In the genomic region with DNA sequence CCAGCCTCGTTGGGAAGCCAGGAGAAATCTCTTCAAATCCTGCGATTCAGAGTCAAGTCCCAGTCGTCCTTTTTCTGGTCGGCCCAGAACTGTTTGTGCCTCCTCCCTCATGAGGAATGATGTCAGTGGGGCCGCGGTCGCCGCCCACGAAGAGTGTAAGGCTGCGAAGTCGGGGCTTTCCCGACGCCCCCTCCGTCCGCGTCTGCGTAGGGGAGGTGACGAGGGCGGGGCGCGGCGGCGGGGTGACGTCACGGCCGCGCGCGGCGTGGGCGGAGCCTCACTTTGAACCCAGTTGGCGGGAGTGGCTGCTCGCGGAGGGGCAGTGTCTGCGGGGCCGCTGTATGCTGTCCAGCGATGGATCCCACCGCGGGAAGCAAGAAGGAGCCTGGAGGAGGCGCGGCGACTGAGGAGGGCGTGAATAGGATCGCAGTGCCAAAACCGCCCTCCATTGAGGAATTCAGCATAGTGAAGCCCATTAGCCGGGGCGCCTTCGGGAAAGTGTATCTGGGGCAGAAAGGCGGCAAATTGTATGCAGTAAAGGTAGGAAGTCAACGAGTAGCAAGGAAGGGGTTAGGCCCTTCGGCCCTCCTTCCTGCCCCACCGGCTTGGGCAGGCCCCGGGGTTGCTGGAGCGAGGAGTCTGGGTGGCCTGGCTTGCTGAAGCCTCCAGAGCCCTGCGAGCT, we compare ENCODE assay signal across 1 cellular context.
TF ChIP-seq lines count a peak whose summit lies in the region.

Gene MASTL, plus strand, starts transcription at position 280 of the 682 bp plus-strand sequence. Its CDS starts 75 bp downstream, at position 355.

TF ChIP-seq in HEK293, 187 proteins besides CTCF, POLR2A, EP300 and RAD21 (continued from another document and continues in another):
- peak; percentile 91 for TF ChIP-seq KLF16 (tag by site-specific recombination; IDR thresholded peaks at IDR 0.05)
- TF ChIP-seq ZNF214 (tag by site-specific recombination; IDR thresholded peaks at IDR 0.05; ENCODE audit: borderline replicate concordance), result no peak
- peak; percentile 70 for TF ChIP-seq ZBTB20 (tag by site-specific recombination; IDR thresholded peaks at IDR 0.05)
- peak; percentile 71 for TF ChIP-seq WT1 (tag by site-specific recombination; IDR thresholded peaks at IDR 0.05)
- TF ChIP-seq, protein P1, sequence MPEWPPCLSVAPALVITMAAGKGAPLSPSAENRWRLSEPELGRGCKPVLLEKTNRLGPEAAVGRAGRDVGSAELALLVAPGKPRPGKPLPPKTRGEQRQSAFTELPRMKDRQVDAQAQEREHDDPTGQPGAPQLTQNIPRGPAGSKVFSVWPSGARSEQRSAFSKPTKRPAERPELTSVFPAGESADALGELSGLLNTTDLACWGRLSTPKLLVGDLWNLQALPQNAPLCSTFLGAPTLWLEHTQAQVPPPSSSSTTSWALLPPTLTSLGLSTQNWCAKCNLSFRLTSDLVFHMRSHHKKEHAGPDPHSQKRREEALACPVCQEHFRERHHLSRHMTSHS (tag by site-specific recombination; IDR thresholded peaks at IDR 0.05), result no peak
- no peak for TF ChIP-seq ZNF701 (tag by site-specific recombination; IDR thresholded peaks at IDR 0.05)
- TF ChIP-seq ZNF146 (tag by site-specific recombination; IDR thresholded peaks at IDR 0.05), result 0 out of 2 replicates have a peak, but pooled peaks have one; percentile 23
- TF ChIP-seq ZNF274 (IDR thresholded peaks at IDR 0.05; ENCODE audit: low read length), result no peak
- no peak for TF ChIP-seq ZNF274 (tag by site-specific recombination; IDR thresholded peaks at IDR 0.05; ENCODE audit: borderline replicate concordance)
- TF ChIP-seq KLF1 (tag by site-specific recombination; IDR thresholded peaks at IDR 0.05), result peak; percentile 92
- TF ChIP-seq SP7 (tag by site-specific recombination; IDR thresholded peaks at IDR 0.05), result peak; percentile 88
- peak; percentile 79; the same call in 1 of the 2 replicates for TF ChIP-seq KLF17 (tag by site-specific recombination; IDR thresholded peaks at IDR 0.05)
- TF ChIP-seq, protein P2, sequence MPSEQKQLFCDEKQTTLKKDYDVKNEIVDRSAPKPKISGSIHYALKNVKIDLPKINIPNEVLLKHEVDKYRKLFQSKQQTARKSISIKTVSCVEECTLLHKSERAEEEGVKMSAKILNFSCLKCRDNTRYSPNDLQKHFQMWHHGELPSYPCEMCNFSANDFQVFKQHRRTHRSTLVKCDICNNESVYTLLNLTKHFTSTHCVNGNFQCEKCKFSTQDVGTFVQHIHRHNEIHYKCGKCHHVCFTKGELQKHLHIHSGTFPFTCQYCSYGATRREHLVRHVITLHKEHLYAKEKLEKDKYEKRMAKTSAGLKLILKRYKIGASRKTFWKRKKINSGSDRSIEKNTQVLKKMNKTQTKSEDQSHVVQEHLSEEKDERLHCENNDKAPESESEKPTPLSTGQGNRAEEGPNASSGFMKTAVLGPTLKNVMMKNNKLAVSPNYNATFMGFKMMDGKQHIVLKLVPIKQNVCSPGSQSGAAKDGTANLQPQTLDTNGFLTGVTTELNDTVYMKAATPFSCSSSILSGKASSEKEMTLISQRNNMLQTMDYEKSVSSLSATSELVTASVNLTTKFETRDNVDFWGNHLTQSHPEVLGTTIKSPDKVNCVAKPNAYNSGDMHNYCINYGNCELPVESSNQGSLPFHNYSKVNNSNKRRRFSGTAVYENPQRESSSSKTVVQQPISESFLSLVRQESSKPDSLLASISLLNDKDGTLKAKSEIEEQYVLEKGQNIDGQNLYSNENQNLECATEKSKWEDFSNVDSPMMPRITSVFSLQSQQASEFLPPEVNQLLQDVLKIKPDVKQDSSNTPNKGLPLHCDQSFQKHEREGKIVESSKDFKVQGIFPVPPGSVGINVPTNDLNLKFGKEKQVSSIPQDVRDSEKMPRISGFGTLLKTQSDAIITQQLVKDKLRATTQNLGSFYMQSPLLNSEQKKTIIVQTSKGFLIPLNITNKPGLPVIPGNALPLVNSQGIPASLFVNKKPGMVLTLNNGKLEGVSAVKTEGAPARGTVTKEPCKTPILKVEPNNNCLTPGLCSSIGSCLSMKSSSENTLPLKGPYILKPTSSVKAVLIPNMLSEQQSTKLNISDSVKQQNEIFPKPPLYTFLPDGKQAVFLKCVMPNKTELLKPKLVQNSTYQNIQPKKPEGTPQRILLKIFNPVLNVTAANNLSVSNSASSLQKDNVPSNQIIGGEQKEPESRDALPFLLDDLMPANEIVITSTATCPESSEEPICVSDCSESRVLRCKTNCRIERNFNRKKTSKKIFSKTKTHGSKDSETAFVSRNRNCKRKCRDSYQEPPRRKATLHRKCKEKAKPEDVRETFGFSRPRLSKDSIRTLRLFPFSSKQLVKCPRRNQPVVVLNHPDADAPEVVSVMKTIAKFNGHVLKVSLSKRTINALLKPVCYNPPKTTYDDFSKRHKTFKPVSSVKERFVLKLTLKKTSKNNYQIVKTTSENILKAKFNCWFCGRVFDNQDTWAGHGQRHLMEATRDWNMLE (tag by site-specific recombination; conservative IDR thresholded peaks at IDR 0.05; ENCODE audit: low read depth), result peak; percentile 31; the same call in 1 of the 2 replicates
- TF ChIP-seq, protein P3, sequence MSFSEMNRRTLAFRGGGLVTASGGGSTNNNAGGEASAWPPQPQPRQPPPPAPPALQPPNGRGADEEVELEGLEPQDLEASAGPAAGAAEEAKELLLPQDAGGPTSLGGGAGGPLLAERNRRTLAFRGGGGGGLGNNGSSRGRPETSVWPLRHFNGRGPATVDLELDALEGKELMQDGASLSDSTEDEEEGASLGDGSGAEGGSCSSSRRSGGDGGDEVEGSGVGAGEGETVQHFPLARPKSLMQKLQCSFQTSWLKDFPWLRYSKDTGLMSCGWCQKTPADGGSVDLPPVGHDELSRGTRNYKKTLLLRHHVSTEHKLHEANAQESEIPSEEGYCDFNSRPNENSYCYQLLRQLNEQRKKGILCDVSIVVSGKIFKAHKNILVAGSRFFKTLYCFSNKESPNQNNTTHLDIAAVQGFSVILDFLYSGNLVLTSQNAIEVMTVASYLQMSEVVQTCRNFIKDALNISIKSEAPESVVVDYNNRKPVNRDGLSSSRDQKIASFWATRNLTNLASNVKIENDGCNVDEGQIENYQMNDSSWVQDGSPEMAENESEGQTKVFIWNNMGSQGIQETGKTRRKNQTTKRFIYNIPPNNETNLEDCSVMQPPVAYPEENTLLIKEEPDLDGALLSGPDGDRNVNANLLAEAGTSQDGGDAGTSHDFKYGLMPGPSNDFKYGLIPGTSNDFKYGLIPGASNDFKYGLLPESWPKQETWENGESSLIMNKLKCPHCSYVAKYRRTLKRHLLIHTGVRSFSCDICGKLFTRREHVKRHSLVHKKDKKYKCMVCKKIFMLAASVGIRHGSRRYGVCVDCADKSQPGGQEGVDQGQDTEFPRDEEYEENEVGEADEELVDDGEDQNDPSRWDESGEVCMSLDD (tag by site-specific recombination; IDR thresholded peaks at IDR 0.05), result peak; percentile 53
- no peak for TF ChIP-seq ZSCAN23 (tag by site-specific recombination; IDR thresholded peaks at IDR 0.05)
- TF ChIP-seq ZEB2 (tag by site-specific recombination; IDR thresholded peaks at IDR 0.05), result peak; percentile 63
- TF ChIP-seq ZNF23 (tag by site-specific recombination; IDR thresholded peaks at IDR 0.05; ENCODE audit: borderline replicate concordance), result no peak
- peak; percentile 63; the same call in 1 of the 2 replicates for TF ChIP-seq INSM2 (tag by site-specific recombination; IDR thresholded peaks at IDR 0.05)
- no peak for TF ChIP-seq ZNF280D (tag by site-specific recombination; IDR thresholded peaks at IDR 0.05)
- peak; percentile 49; the same call in 1 of the 2 replicates for TF ChIP-seq YY2 (tag by site-specific recombination; IDR thresholded peaks at IDR 0.05)
- peak; percentile 48; the same call in 1 of the 2 replicates for TF ChIP-seq ZNF692 (tag by site-specific recombination; IDR thresholded peaks at IDR 0.05)
- 0 out of 2 replicates have a peak, but pooled peaks have one; percentile 25 for TF ChIP-seq ZIC2 (tag by site-specific recombination; IDR thresholded peaks at IDR 0.05)
- no peak for TF ChIP-seq ZNF558 (tag by site-specific recombination; IDR thresholded peaks at IDR 0.05)
- no peak for TF ChIP-seq ZNF777 (tag by site-specific recombination; IDR thresholded peaks at IDR 0.05; ENCODE audit: borderline replicate concordance)
- TF ChIP-seq, protein P4, sequence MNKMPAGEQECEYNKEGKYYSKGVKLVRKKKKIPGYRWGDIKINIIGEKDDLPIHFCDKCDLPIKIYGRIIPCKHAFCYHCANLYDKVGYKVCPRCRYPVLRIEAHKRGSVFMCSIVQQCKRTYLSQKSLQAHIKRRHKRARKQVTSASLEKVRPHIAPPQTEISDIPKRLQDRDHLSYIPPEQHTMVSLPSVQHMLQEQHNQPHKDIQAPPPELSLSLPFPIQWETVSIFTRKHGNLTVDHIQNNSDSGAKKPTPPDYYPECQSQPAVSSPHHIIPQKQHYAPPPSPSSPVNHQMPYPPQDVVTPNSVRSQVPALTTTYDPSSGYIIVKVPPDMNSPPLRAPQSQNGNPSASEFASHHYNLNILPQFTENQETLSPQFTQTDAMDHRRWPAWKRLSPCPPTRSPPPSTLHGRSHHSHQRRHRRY (tag by site-specific recombination; IDR thresholded peaks at IDR 0.05), result 0 out of 2 replicates have a peak, but pooled peaks have one; percentile 63
- TF ChIP-seq ZNF843 (tag by site-specific recombination; IDR thresholded peaks at IDR 0.05), result peak; percentile 70; the same call in 1 of the 2 replicates
- peak; percentile 97 for TF ChIP-seq GLIS2 (tag by site-specific recombination; IDR thresholded peaks at IDR 0.05)
- no peak for TF ChIP-seq ZNF580 (tag by site-specific recombination; IDR thresholded peaks at IDR 0.05)
- peak; percentile 90 for TF ChIP-seq KLF10 (tag by site-specific recombination; IDR thresholded peaks at IDR 0.05)
- peak; percentile 19; the same call in 1 of the 2 replicates for TF ChIP-seq ZNF366 (tag by site-specific recombination; conservative IDR thresholded peaks at IDR 0.05)
